Comparison of ENCODE assay signal across 11 cellular contexts in genomic region chr17:57879437-57880085, GRCh38. TPM values are rescaled to one million over a fixed set of nuclear protein-coding genes. Genes with fewer than 3 reads are reported as not detected.
DNase-seq lines count a peak whose midpoint lies in the region; ATAC-seq and TF ChIP-seq lines count a peak whose summit lies in the region.
"Had no signal": no experiment of that assay in that cellular context is flagged by ENCODE, and none has a peak within 500 bp of the region (broad histone marks: within the 10 kb centered on the region; RNA-seq: fewer than 3 reads in every experiment).

No MANE protein-coding gene starts in this region.

- no peaks in the 10 kb centered on the region for H3K79me2 ChIP-seq in GM23338 (replicated peaks; ENCODE audit: insufficient read depth)

- H3K9me2 ChIP-seq in GM23338 (ENCODE audit: insufficient read depth), result no peaks in the 10 kb centered on the region

- peaks cover 56% of the 10 kb centered on the region for H3K4me1 ChIP-seq in GM23338 (ENCODE audit: insufficient read depth)
- peaks cover 52% of the 10 kb centered on the region for H3K4me1 ChIP-seq in foreskin keratinocyte
- peaks cover 65% of the 10 kb centered on the region for H3K4me1 ChIP-seq in skeletal muscle satellite cell (ENCODE audit: control insufficient read depth, insufficient read depth, low read length)

- H3K4me1 Mint-ChIP-seq in GM23338, result peaks cover 67% of the 10 kb centered on the region

- H4K20me1 ChIP-seq in GM23338 (replicated peaks; ENCODE audit: insufficient read depth), result no peaks in the 10 kb centered on the region

- H3K9me3 ChIP-seq in skeletal muscle satellite cell (replicated peaks; ENCODE audit: low read length), result no peaks in the 10 kb centered on the region

- H3K36me3 ChIP-seq in GM23338 (ENCODE audit: insufficient read depth) (no peaks in the 10 kb centered on the region; the same call in 1 of the 2 replicates), skeletal muscle satellite cell (ENCODE audit: insufficient read depth, low read length) (peaks cover 36% of the 10 kb centered on the region)

- H3K27me3 ChIP-seq in GM23338 (ENCODE audit: insufficient read depth), result peaks cover 14% of the 10 kb centered on the region; the same call in 1 of the 2 replicates
- no peaks in the 10 kb centered on the region for H3K27me3 ChIP-seq in foreskin keratinocyte
- no peaks in the 10 kb centered on the region for H3K27me3 ChIP-seq in skeletal muscle satellite cell (ENCODE audit: control insufficient read depth, insufficient read depth, low read length)

- TF ChIP-seq CTCF in GM23338 (conservative IDR thresholded peaks at IDR 0.05; ENCODE audit: low read depth in 2 of 2) (no peak), foreskin keratinocyte (conservative IDR thresholded peaks at IDR 0.05) (no peak)

- H3K36me3 Mint-ChIP-seq in GM23338 (ENCODE audit: low read depth), result peaks cover 13% of the 10 kb centered on the region
- H3K36me3 Mint-ChIP-seq: activated naive CD4-positive, alpha-beta T cell treated with anti-CD3 and anti-CD28 coated beads, Interleukin-2, amount 50 U/mL, for 72 hours had no signal

- DNase-seq in GM23338 (ENCODE audit: low spot score), result no peak
- DNase-seq in NCI-H82 (lab: John Stamatoyannopoulos, UW), result peak; percentile 95
- DNase-seq in foreskin keratinocyte, result no peak
- no peak for DNase-seq in HCEC 1CT
- DNase-seq in T-helper 1 cell, result no peak
- no peak for DNase-seq in central memory CD4-positive, alpha-beta T cell
- DNase-seq in HUDEP-2 (lab: John Stamatoyannopoulos, UW; ENCODE audit: unreplicated experiment in 76 of 76), result no peak
- DNase-seq: NCI-H1105 treated with DMSO at 0.1 percent for 48 hours had no signal

- no peak overlapping the region for H2AFZ ChIP-seq in GM23338

- ATAC-seq in GM23338, result peak; percentile 10
- ATAC-seq in foreskin keratinocyte, result peak; percentile 62

- H3K27ac ChIP-seq in GM23338 (ENCODE audit: low read depth), result peak overlapping the region; percentile 29
- H3K27ac ChIP-seq in foreskin keratinocyte, result peak overlapping the region; percentile 59

- peak overlapping the region; percentile 44 for H3K9ac ChIP-seq in skeletal muscle satellite cell (ENCODE audit: low read depth, low read length)

- H3K27me3 Mint-ChIP-seq in GM23338 (ENCODE audit: insufficient read depth, low read depth, poor library complexity), result peaks cover 29% of the 10 kb centered on the region

- H3K9me3 Mint-ChIP-seq in GM23338, result peaks cover 10% of the 10 kb centered on the region; the same call in 2 of the 3 replicates
- H3K9me3 Mint-ChIP-seq: activated naive CD4-positive, alpha-beta T cell treated with anti-CD3 and anti-CD28 coated beads, Interleukin-2, amount 50 U/mL, for 72 hours; T-helper 2 cell treated with Interferon-gamma antibody and Interleukin-4, amounts not matched to agents 5 μg/mL and 100 μg/mL, for 36 hours had no signal

- peak overlapping the region; percentile 25 for H3K4me2 ChIP-seq in GM23338
- peak overlapping the region; percentile 3 for H3K4me2 ChIP-seq in skeletal muscle satellite cell (ENCODE audit: low read length)

- peak overlapping the region; percentile 2; the same call in 1 of the 3 replicates for H3K4me3 Mint-ChIP-seq in GM23338
- H3K4me3 Mint-ChIP-seq: T-helper 2 cell treated with Interferon-gamma antibody and Interleukin-4, amounts not matched to agents 5 μg/mL and 100 μg/mL, for 36 hours had no signal

- H3K27ac Mint-ChIP-seq in GM23338, result peak overlapping the region; percentile 18; the same call in 1 of the 2 replicates
- H3K27ac Mint-ChIP-seq: T-helper 2 cell treated with Interferon-gamma antibody and Interleukin-4, amounts not matched to agents 5 μg/mL and 100 μg/mL, for 36 hours had no signal

- H3K4me3 ChIP-seq in GM23338 (no peak overlapping the region), skeletal muscle satellite cell (ENCODE audit: low read length) (no peak overlapping the region)

- peaks cover 28% of the 10 kb centered on the region; the same call in 1 of the 2 replicates for H3F3A ChIP-seq in GM23338 (replicated peaks; ENCODE audit: low read depth)

TF ChIP-seq in GM23338, 12 proteins besides CTCF, POLR2A, EP300 and RAD21 (continues in another document):
- no peak for TF ChIP-seq ETS1 (IDR thresholded peaks at IDR 0.05)
- TF ChIP-seq EZH2 (IDR thresholded peaks at IDR 0.05; ENCODE audit: low read depth, unreplicated experiment), result no peak
- no peak for TF ChIP-seq REST (IDR thresholded peaks at IDR 0.05; ENCODE audit: unreplicated experiment)

RNA-seq across cellular contexts. Expression of gene MRPS23, which starts 29.7 kb away (rescaled TPM):
- total RNA-seq in GM23338 (2014; rRNA removed; shearing (Covaris generic)), result 38.0 and 53.2 TPM in 2 replicates
- 65.5 and 74.5 TPM in 2 replicates for polyA plus RNA-seq in GM23338 (2016; fragmentation: Nextera tagmentation; extraction: Ambion mirVana)
- 78.3 and 79.4 TPM in 2 replicates for total RNA-seq in foreskin keratinocyte
- 78.9 and 87.8 TPM in 2 replicates for polyA plus RNA-seq in foreskin keratinocyte
- total RNA-seq in skeletal muscle satellite cell (2012; rRNA removed), result 17.7 and 19.0 TPM in 2 replicates
